Comparison of ENCODE assay signal across 18 cellular contexts in genomic region chr2:8794923-8795825, GRCh38. TPM values are rescaled to one million over a fixed set of nuclear protein-coding genes. Genes with fewer than 3 reads are reported as not detected.
DNase-seq lines count a peak whose midpoint lies in the region; TF ChIP-seq lines count a peak whose summit lies in the region.
"Had no signal": no experiment of that assay in that cellular context is flagged by ENCODE, and none has a peak within 500 bp of the region (broad histone marks: within the 10 kb centered on the region; RNA-seq: fewer than 3 reads in every experiment).

No MANE protein-coding gene starts in this region.

- in situ Hi-C loops in GM13977 (cut with MboI; ENCODE audit: low pct_unique_long_range_greater_than_20kb, low sequenced_read_pairs, unreplicated experiment): no loop called here

- no peaks in the 10 kb centered on the region for H3K27me3 ChIP-seq in BJ (ENCODE audit: control insufficient read depth, insufficient read depth, low read length)
- H3K27me3 ChIP-seq: right lobe of liver, tibial nerve had no signal

- CTCF ChIA-PET in BJ (lab: Yijun Ruan, JAX): no interaction called here
- CTCF ChIA-PET in GM10248 (lab: Yijun Ruan, JAX): interaction anchor here (1.0 to 2.1 kb wide), 3 partner anchors 10 to 16 kb away, joined by 4 to 7 read pairs (median 6); no protein-coding TSS in a partner anchor
- CTCF ChIA-PET in RWPE1 (lab: Yijun Ruan, JAX): no interaction called here

- H3K27ac ChIP-seq in RWPE1: no peak overlapping the region
- H3K27ac ChIP-seq: right lobe of liver, tibial nerve had no signal

- H3K4me3 ChIP-seq in BJ (ENCODE audit: low read depth, low read length): no peak overlapping the region
- no peak overlapping the region for H3K4me3 ChIP-seq in fibroblast of the aortic adventitia (ENCODE audit: low read depth, low read length)
- H3K4me3 ChIP-seq: right lobe of liver, tibial nerve had no signal

- DNase-seq in BJ (ENCODE audit: low read depth) (peak; percentile 31), LHCN-M2 (ENCODE audit: low read depth) (peak; percentile 31), fibroblast of the aortic adventitia (ENCODE audit: low read depth) (peak; percentile 86), renal cortical epithelial cell (ENCODE audit: low read depth) (peak; percentile 2), GM13977 (ENCODE audit: low spot score) (no peak), GM10248 (ENCODE audit: extremely low spot score) (no peak), superior temporal gyrus (ENCODE audit: extremely low spot score) (no peak), RWPE1 (ENCODE audit: low spot score) (no peak)
- DNase-seq: amniotic stem cell; CD4-positive, alpha-beta T cell; DMS79; Kasumi-1; NCI-H1436; NCI-H2227 treated with DMSO at 0.1 percent for 48 hours; right lobe of liver; RPMI8226; T-helper 1 cell had no signal

- TF ChIP-seq CTCF in BJ (IDR thresholded peaks at IDR 0.05; ENCODE audit: insufficient read depth, low read depth, low read length) (no peak), fibroblast of the aortic adventitia (IDR thresholded peaks at IDR 0.05; ENCODE audit: insufficient read depth, low read length) (no peak), GM13977 (IDR thresholded peaks at IDR 0.05; ENCODE audit: extremely low read depth, insufficient read depth, missing control alignments) (no peak), GM10248 (IDR thresholded peaks at IDR 0.05; ENCODE audit: control extremely low read depth, extremely low read depth, low read depth, missing control alignments) (no peak), RWPE1 (conservative IDR thresholded peaks at IDR 0.05; ENCODE audit: low read depth) (no peak)

- peaks cover 6% of the 10 kb centered on the region for H3K36me3 ChIP-seq in BJ (ENCODE audit: control insufficient read depth, insufficient read depth, low read length)

- POLR2A ChIA-PET in BJ (lab: Charles Lee) (no interaction called here), GM10248 (lab: Yijun Ruan, JAX) (no interaction called here), RWPE1 (lab: Yijun Ruan, JAX; ENCODE audit: low non-redundant PET) (no interaction called here)

RNA-seq across cellular contexts. Expression of gene KIDINS220, which starts 42.2 kb away (rescaled TPM):
- polyA plus RNA-seq in BJ (2011; rRNA removed): 34.8 and 40.0 TPM in 2 replicates
- 59.5 and 94.6 TPM in 2 replicates for polyA minus RNA-seq in BJ (2011; rRNA and poly(A)+ RNA removed)
- 35.5 and 43.1 TPM in 2 replicates for total RNA-seq in LHCN-M2 (2014; rRNA removed)
- 12.9 TPM for polyA plus RNA-seq in LHCN-M2 (2012)
- 89.7 and 118 TPM in 2 replicates for total RNA-seq in fibroblast of the aortic adventitia (ENCODE audit: low replicate concordance)
- total RNA-seq in renal cortical epithelial cell: 47.2 and 86.1 TPM in 2 replicates

Comparison
In these comparisons a context has a peak if more than half of its experiments do, and no peak if none do; other contexts are left out.
1. DNase-seq: peak in BJ (single experiment), LHCN-M2 (single experiment), fibroblast of the aortic adventitia (single experiment) and renal cortical epithelial cell (single experiment); none in GM13977 (single experiment), GM10248 (single experiment), superior temporal gyrus (single experiment) and RWPE1 (single experiment).